ENCODE assay signal across 14 cellular contexts in the genomic region with DNA sequence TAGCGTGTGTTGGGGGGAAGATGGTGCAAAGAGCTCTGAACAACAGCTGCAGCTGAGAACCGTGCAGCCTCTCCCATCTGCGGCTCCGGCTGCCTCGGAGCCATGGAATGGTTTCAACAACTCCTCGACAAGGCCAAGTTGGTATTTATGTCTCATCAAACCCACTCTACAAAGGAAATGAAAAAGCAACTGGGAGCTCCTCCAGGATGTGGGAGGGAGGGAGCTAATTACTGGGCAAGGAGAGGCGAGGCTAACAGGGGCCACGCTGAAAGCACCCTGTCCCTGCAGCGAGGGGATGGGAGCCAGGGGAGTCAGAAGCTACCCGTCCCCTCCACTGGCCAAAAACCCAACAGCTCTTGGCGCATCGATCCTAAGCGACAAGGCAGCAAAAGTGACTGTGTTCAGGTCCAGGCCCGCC.
DNase-seq lines count a peak whose midpoint lies in the region; ATAC-seq and TF ChIP-seq lines count a peak whose summit lies in the region.
"Had no signal": no experiment of that assay in that cellular context is flagged by ENCODE, and none has a peak within 500 bp of the region (broad histone marks: within the 10 kb centered on the region; RNA-seq: fewer than 3 reads in every experiment).

No MANE protein-coding gene starts in this region.

- no peak overlapping the region for H3K27ac Mint-ChIP-seq in activated CD4-positive, alpha-beta memory T cell treated with anti-CD3 and anti-CD28 coated beads, Interleukin-2, amount 10 ng/mL, durations not matched to agents 7 days and 5 days
- H3K27ac Mint-ChIP-seq: T-cell had no signal

- POLR2A ChIA-PET in OCI-LY7 (lab: Charles Lee) = no interaction called here
- POLR2A ChIA-PET in activated CD4-positive, alpha-beta memory T cell treated with anti-CD3 and anti-CD28 coated beads, Interleukin-2, amount 10 ng/mL, durations not matched to agents 7 days and 5 days (lab: Charles Lee) = no interaction called here

- H3K27me3 Mint-ChIP-seq in activated CD4-positive, alpha-beta memory T cell treated with anti-CD3 and anti-CD28 coated beads, Interleukin-2, amount 10 ng/mL, durations not matched to agents 7 days and 5 days = no peaks in the 10 kb centered on the region
- H3K27me3 Mint-ChIP-seq: T-cell had no signal

- no peaks in the 10 kb centered on the region for H3K79me2 ChIP-seq in OCI-LY7 (ENCODE audit: insufficient read depth, low read depth, low read length)

- no TSS peak for BruUV-seq in OCI-LY7 (replicated peaks; lab: Mats Ljungman, UMichigan)

- no peak for TF ChIP-seq POLR2A in heart left ventricle (IDR thresholded peaks at IDR 0.05)
- no peak for TF ChIP-seq POLR2A in vagina (IDR thresholded peaks at IDR 0.05)

- H3K27me3 ChIP-seq in heart left ventricle (no peaks in the 10 kb centered on the region), lower lobe of right lung (ENCODE audit: low read depth) (no peaks in the 10 kb centered on the region), vagina (no peaks in the 10 kb centered on the region)
- H3K27me3 ChIP-seq: foreskin keratinocyte had no signal

- ATAC-seq in heart left ventricle = peak; percentile 13 to 57 (median 45)
- peak; percentile 14 to 18 for ATAC-seq in lower lobe of right lung
- ATAC-seq in HG03135 (IDR thresholded peaks at IDR 0.05; ENCODE audit: unreplicated experiment) = no peak
- ATAC-seq: foreskin keratinocyte, T-cell had no signal

- no peaks in the 10 kb centered on the region for H3K9me2 ChIP-seq in OCI-LY7 (ENCODE audit: insufficient read depth, low read length)

- H4K20me1 ChIP-seq in OCI-LY7 (ENCODE audit: insufficient read depth, low read length) = no peaks in the 10 kb centered on the region

- 63 to 76% (median 67%) methylated on average over 14 of the region's 14 CpGs for WGBS in heart left ventricle, 4 donors

- peak overlapping the region in 5 of 12 donors; percentile 24 to 52 (median 45) for H3K27ac ChIP-seq in heart left ventricle
- no peak overlapping the region for H3K27ac ChIP-seq in lower lobe of right lung
- peak overlapping the region; percentile 76 for H3K27ac ChIP-seq in vagina
- no peak overlapping the region for H3K27ac ChIP-seq in OCI-LY7 (ENCODE audit: low read depth, low read length, poor library complexity, severe bottlenecking)
- H3K27ac ChIP-seq: foreskin keratinocyte had no signal

- H2AFZ ChIP-seq in OCI-LY7 (ENCODE audit: low read length) = no peak overlapping the region

- intact Hi-C loops in heart left ventricle (cut with DNase I) = no loop called here
- intact Hi-C loops in cardiac septum (cut with DNase I) = no loop called here
- intact Hi-C loops in lower lobe of right lung (cut with DNase I) = no loop called here
- intact Hi-C loops in vagina (cut with DNase I) = no loop called here
- intact Hi-C loops in OCI-LY7 (cut with micrococcal nuclease; ENCODE audit: unreplicated experiment) = no loop called here

- peaks cover 0 to 23% (median 10%) of the 10 kb centered on the region in 12 donors for H3K4me1 ChIP-seq in heart left ventricle
- no peaks in the 10 kb centered on the region for H3K4me1 ChIP-seq in lower lobe of right lung
- H3K4me1 ChIP-seq in vagina = peaks cover 28% of the 10 kb centered on the region
- H3K4me1 ChIP-seq in OCI-LY7 (ENCODE audit: insufficient read depth, low read length, poor library complexity, severe bottlenecking) = no peaks in the 10 kb centered on the region

- peaks cover 0 to 9% (median 0%) of the 10 kb centered on the region in 9 donors for H3K36me3 ChIP-seq in heart left ventricle
- peaks cover 4% of the 10 kb centered on the region for H3K36me3 ChIP-seq in lower lobe of right lung
- H3K36me3 ChIP-seq in vagina = no peaks in the 10 kb centered on the region
- no peaks in the 10 kb centered on the region for H3K36me3 ChIP-seq in OCI-LY7 (ENCODE audit: insufficient read depth, low read length)

- peaks cover 4% of the 10 kb centered on the region for H3K36me3 Mint-ChIP-seq in activated CD4-positive, alpha-beta memory T cell treated with anti-CD3 and anti-CD28 coated beads, Interleukin-2, amount 10 ng/mL, durations not matched to agents 7 days and 5 days (ENCODE audit: low read depth)

- no peaks in the 10 kb centered on the region for H3K9me3 Mint-ChIP-seq in activated CD4-positive, alpha-beta memory T cell treated with anti-CD3 and anti-CD28 coated beads, Interleukin-2, amount 10 ng/mL, durations not matched to agents 7 days and 5 days
- H3K9me3 Mint-ChIP-seq: T-cell had no signal

- no peak overlapping the region for H3K4me3 Mint-ChIP-seq in activated CD4-positive, alpha-beta memory T cell treated with anti-CD3 and anti-CD28 coated beads, Interleukin-2, amount 10 ng/mL, durations not matched to agents 7 days and 5 days
- H3K4me3 Mint-ChIP-seq: T-cell had no signal

- no peaks in the 10 kb centered on the region for H3K4me1 Mint-ChIP-seq in activated CD4-positive, alpha-beta memory T cell treated with anti-CD3 and anti-CD28 coated beads, Interleukin-2, amount 10 ng/mL, durations not matched to agents 7 days and 5 days
- H3K4me1 Mint-ChIP-seq: T-cell had no signal

- CTCF ChIA-PET in OCI-LY7 (lab: Charles Lee; ENCODE audit: unreplicated experiment) = no interaction called here
- CTCF ChIA-PET in activated CD4-positive, alpha-beta memory T cell treated with anti-CD3 and anti-CD28 coated beads, Interleukin-2, amount 10 ng/mL, durations not matched to agents 7 days and 5 days (lab: Charles Lee) = no interaction called here

- TF ChIP-seq CTCF in heart left ventricle (IDR thresholded peaks at IDR 0.05) (no peak), cardiac fibroblast (IDR thresholded peaks at IDR 0.05; ENCODE audit: low read depth, low read length) (no peak), lower lobe of right lung (IDR thresholded peaks at IDR 0.05) (no peak), vagina (IDR thresholded peaks at IDR 0.05) (no peak), OCI-LY7 (conservative IDR thresholded peaks at IDR 0.05; ENCODE audit: low read length) (no peak)

- DNase-seq in heart left ventricle (no peak), cardiac septum (ENCODE audit: low spot score) (no peak), cardiac fibroblast (ENCODE audit: low read depth in 2 of 2) (peak; percentile 57 to 79), lower lobe of right lung (no peak), vagina (ENCODE audit: extremely low spot score in 2 of 2) (no peak), OCI-LY7 (ENCODE audit: low spot score) (no peak)
- DNase-seq in activated CD4-positive, alpha-beta memory T cell treated with anti-CD3 and anti-CD28 coated beads, Interleukin-2, amount 10 ng/mL, durations not matched to agents 7 days and 5 days = no peak
- DNase-seq: aorta; GF-D8; GOT3; stimulated activated naive CD4-positive, alpha-beta T cell; T-cell had no signal

- no peak overlapping the region for H3K4me3 ChIP-seq in heart left ventricle
- no peak overlapping the region for H3K4me3 ChIP-seq in cardiac fibroblast (replicated peaks in 1 of 2; ENCODE audit: low read depth in 2 of 2, low read length in 2 of 2)
- H3K4me3 ChIP-seq in lower lobe of right lung = no peak overlapping the region
- no peak overlapping the region for H3K4me3 ChIP-seq in vagina
- H3K4me3 ChIP-seq in OCI-LY7 (ENCODE audit: low read depth, low read length, poor library complexity, severe bottlenecking) = no peak overlapping the region

- H3K9me3 ChIP-seq in heart left ventricle (no peaks in the 10 kb centered on the region), lower lobe of right lung (no peaks in the 10 kb centered on the region), vagina (no peaks in the 10 kb centered on the region), OCI-LY7 (ENCODE audit: low read length) (no peaks in the 10 kb centered on the region)

- no peak overlapping the region for H3K4me2 ChIP-seq in OCI-LY7 (ENCODE audit: low read length)

Comparison
In these comparisons a context has a peak if more than half of its experiments do, and no peak if none do; other contexts are left out.
1. DNase-seq: peak in cardiac fibroblast (2 of 2); none in heart left ventricle (0 of 5), cardiac septum (single experiment), lower lobe of right lung (single experiment), vagina (0 of 2), OCI-LY7 (single experiment) and activated CD4-positive, alpha-beta memory T cell treated with anti-CD3 and anti-CD28 coated beads, Interleukin-2, amount 10 ng/mL, durations not matched to agents 7 days and 5 days (single experiment).